In the genomic region with DNA sequence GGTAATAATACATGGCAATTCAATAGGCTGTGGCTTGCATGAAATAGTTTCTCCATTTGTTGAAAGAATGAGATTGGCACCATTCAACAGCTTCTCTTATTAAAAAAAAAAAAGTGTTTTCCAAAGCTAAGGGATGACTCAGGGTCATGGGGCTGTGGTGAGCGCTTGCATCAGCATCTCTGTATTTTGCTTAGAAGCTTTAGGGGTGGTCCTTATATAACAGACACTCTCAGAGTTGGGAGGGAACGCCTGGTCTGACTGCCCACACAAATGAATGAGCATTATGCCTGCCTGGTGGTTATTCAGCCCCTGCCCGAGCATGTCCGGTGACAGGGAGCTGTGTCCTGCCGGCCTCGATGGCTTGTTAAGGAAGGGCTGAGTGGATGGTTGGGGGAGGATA, we compare ENCODE assay signal across 9 cellular contexts.
A peak's percentile ranks its signal among the peaks of the same experiment; 100 is the strongest.
DNase-seq lines count a peak whose midpoint lies in the region; ATAC-seq and TF ChIP-seq lines count a peak whose summit lies in the region.
"Had no signal": no experiment of that assay in that cellular context is flagged by ENCODE, and none has a peak within 500 bp of the region (broad histone marks: within the 10 kb centered on the region; RNA-seq: fewer than 3 reads in every experiment).

No MANE protein-coding gene starts in this region.

- DNase-seq in HFFc6 (peak; percentile 86), T1000 (lab: John Stamatoyannopoulos, UW) (peak; percentile 49), glomerular visceral epithelial cell (ENCODE audit: extremely low spot score) (peak; percentile 87), stromal cell of bone marrow (ENCODE audit: low read depth) (peak; percentile 99), Calu3 (no peak)
- DNase-seq: heart right ventricle; stimulated activated CD4-positive, alpha-beta T cell treated with anti-CD3 and anti-CD28 coated beads, Interleukin-12 subunit alpha, Interleukin-12 subunit beta, amount 100 ng/mL, for 4 hours had no signal

- TF ChIP-seq CTCF in HFFc6 (IDR thresholded peaks at IDR 0.05) = no peak
- TF ChIP-seq CTCF in Calu3 (IDR thresholded peaks at IDR 0.05; ENCODE audit: unreplicated experiment) = no peak

- no peak for ATAC-seq in HG02759 (IDR thresholded peaks at IDR 0.05; ENCODE audit: unreplicated experiment)
- no peak for ATAC-seq in GM21786 (IDR thresholded peaks at IDR 0.05; ENCODE audit: unreplicated experiment)

- CTCF ChIA-PET in Calu3 (lab: Charles Lee) = interaction anchor here (0.6 to 1.2 kb wide), 2 partner anchors 15 to 356 kb away, joined by 3 read pairs; no protein-coding TSS in a partner anchor

- H3K9me3 Mint-ChIP-seq in HFFc6 = no peaks in the 10 kb centered on the region
- H3K9me3 Mint-ChIP-seq in Calu3 (ENCODE audit: low read depth, unreplicated experiment) = no peaks in the 10 kb centered on the region

- no TSS peak for BruUV-seq in Calu3 (replicated peaks; lab: Mats Ljungman, UMichigan)

- H3K27ac Mint-ChIP-seq in HFFc6 (peak overlapping the region; percentile 97), Calu3 (ENCODE audit: unreplicated experiment) (no peak overlapping the region)

- intact Hi-C loops in Calu3 (cut with micrococcal nuclease; ENCODE audit: unreplicated experiment) = no loop called here

- H3K36me3 Mint-ChIP-seq in HFFc6 (ENCODE audit: low read depth) = peaks cover 21% of the 10 kb centered on the region; the same call in 1 of the 2 replicates
- H3K36me3 Mint-ChIP-seq in Calu3 (ENCODE audit: insufficient read depth, unreplicated experiment) = no peaks in the 10 kb centered on the region

- H3K4me3 Mint-ChIP-seq in HFFc6 = peak overlapping the region; percentile 62
- H3K4me3 Mint-ChIP-seq in Calu3 (ENCODE audit: low read depth, unreplicated experiment) = no peak overlapping the region

- H3K27me3 Mint-ChIP-seq in HFFc6 (ENCODE audit: insufficient read depth) (peaks cover 2% of the 10 kb centered on the region), Calu3 (ENCODE audit: unreplicated experiment) (peaks cover 27% of the 10 kb centered on the region)

- H3K4me1 Mint-ChIP-seq in HFFc6 (ENCODE audit: low read depth) (peaks cover 52% of the 10 kb centered on the region), Calu3 (ENCODE audit: low read depth, unreplicated experiment) (peaks cover 5% of the 10 kb centered on the region)
